Comparison of ENCODE assay signal across 22 cellular contexts in genomic region chr11:114084414-114084813, GRCh38. TPM values are rescaled to one million over a fixed set of nuclear protein-coding genes. Genes with fewer than 3 reads are reported as not detected.
DNase-seq lines count a peak whose midpoint lies in the region; ATAC-seq and TF ChIP-seq lines count a peak whose summit lies in the region.
"Had no signal": no experiment of that assay in that cellular context is flagged by ENCODE, and none has a peak within 500 bp of the region (broad histone marks: within the 10 kb centered on the region; RNA-seq: fewer than 3 reads in every experiment).

No MANE protein-coding gene starts in this region.

- H3K9me3 ChIP-seq in Loucy (ENCODE audit: insufficient read depth, low read depth, low read length) (no peaks in the 10 kb centered on the region), body of pancreas (no peaks in the 10 kb centered on the region), sigmoid colon (no peaks in the 10 kb centered on the region)
- H3K9me3 ChIP-seq: upper lobe of right lung had no signal

- TF ChIP-seq CTCF in Loucy (conservative IDR thresholded peaks at IDR 0.05; ENCODE audit: low read length): no peak
- TF ChIP-seq CTCF in body of pancreas (IDR thresholded peaks at IDR 0.05): peak in 2 of 7 experiments; percentile 14 to 22
- no peak for TF ChIP-seq CTCF in sigmoid colon (IDR thresholded peaks at IDR 0.05)

- no peaks in the 10 kb centered on the region for H3K9me2 ChIP-seq in Loucy (replicated peaks; ENCODE audit: low read depth, low read length)

- DNase-seq in DMS53 (lab: John Stamatoyannopoulos, UW) (peak; percentile 22), DMS53 treated with DMSO at 0.1 percent for 48 hours (lab: John Stamatoyannopoulos, UW; ENCODE audit: unreplicated experiment) (no peak), body of pancreas (peak; percentile 62 to 87 (median 84)), sigmoid colon (peak; percentile 51), DMS79 treated with DMSO at 0.1 percent for 48 hours (lab: John Stamatoyannopoulos, UW) (no peak)
- DNase-seq in activated CD4-positive, alpha-beta T cell treated with anti-CD3 and anti-CD28 coated beads, Interleukin-2, amount 50 U/mL, for 48 hours: no peak
- DNase-seq: 8988T; activated CD4-positive, alpha-beta T cell treated with anti-CD3 and anti-CD28 coated beads, Interleukin-2, amount 10 ng/mL, durations not matched to agents 7 days and 5 days; activated CD8-positive, alpha-beta memory T cell treated with anti-CD3 and anti-CD28 coated beads, Interleukin-2, amount 50 U/mL, for 48 hours; activated effector memory CD4-positive, alpha-beta T cell treated with anti-CD3 and anti-CD28 coated beads, Interleukin-2, amount 50 U/mL, for 16 hours; Calu3; effector CD8-positive, alpha-beta T cell; KG1; NCI-H1092; NCI-H2107; stimulated activated CD4-positive, alpha-beta T cell treated with anti-CD3 and anti-CD28 coated beads, Interleukin-2, amount 100 ng/mL, for 24 hours; stimulated activated naive CD8-positive, alpha-beta T cell treated with anti-CD3 and anti-CD28 coated beads, Interleukin-15, Interleukin-2, amounts not matched to agents 100 U/mL and 50 U/mL, for 24 hours; SW 1271; upper lobe of right lung had no signal

- peak overlapping the region; percentile 20 for H3K4me3 ChIP-seq in Loucy (ENCODE audit: low read length, poor library complexity, severe bottlenecking)
- H3K4me3 ChIP-seq in body of pancreas: no peak overlapping the region
- no peak overlapping the region for H3K4me3 ChIP-seq in sigmoid colon
- H3K4me3 ChIP-seq: GM23338, upper lobe of right lung had no signal

- peaks cover 4% of the 10 kb centered on the region; the same call in 1 of the 2 replicates for H3K79me2 ChIP-seq in Loucy (ENCODE audit: insufficient read depth, low read length)

- H3F3A ChIP-seq in Loucy (ENCODE audit: low read depth): peaks cover 10% of the 10 kb centered on the region; the same call in 1 of the 2 replicates

- H3K27ac ChIP-seq in body of pancreas (peak overlapping the region; percentile 82 to 98 (median 88)), sigmoid colon (peak overlapping the region in 3 of 4 donors; percentile 1 to 37 (median 21))
- H3K27ac ChIP-seq: upper lobe of right lung had no signal

- H3K36me3 ChIP-seq in Loucy (ENCODE audit: insufficient read depth, low read length) (no peaks in the 10 kb centered on the region), body of pancreas (replicated peaks in 1 of 2; ENCODE audit: insufficient read depth in 1 of 2, low read depth in 2 of 2) (no peaks in the 10 kb centered on the region), sigmoid colon (peaks cover 11 to 82% (median 18%) of the 10 kb centered on the region in 4 donors)

- intact Hi-C loops in body of pancreas (cut with DNase I): no loop called here
- intact Hi-C loops in sigmoid colon (cut with DNase I): no loop called here

- H3K27me3 ChIP-seq in Loucy (ENCODE audit: insufficient read depth, low read length, poor library complexity, severe bottlenecking): no peaks in the 10 kb centered on the region
- no peaks in the 10 kb centered on the region for H3K27me3 ChIP-seq in body of pancreas
- H3K27me3 ChIP-seq in sigmoid colon: no peaks in the 10 kb centered on the region
- H3K27me3 ChIP-seq: upper lobe of right lung had no signal

- H3K4me1 ChIP-seq in Loucy (ENCODE audit: insufficient read depth, low read length, poor library complexity, severe bottlenecking) (peaks cover 90% of the 10 kb centered on the region), body of pancreas (peaks cover 100% of the 10 kb centered on the region), sigmoid colon (peaks cover 0 to 100% (median 98%) of the 10 kb centered on the region in 4 donors)

- TF ChIP-seq POLR2A in body of pancreas (IDR thresholded peaks at IDR 0.05) (peak in 2 of 3 donors; percentile 9 to 25), sigmoid colon (IDR thresholded peaks at IDR 0.05) (no peak)

- 22 to 24% methylated on average over 4 of the region's 4 CpGs for WGBS in body of pancreas, 2 donors
- 57 to 64% methylated on average over 4 of the region's 4 CpGs for WGBS in sigmoid colon, 2 donors

- no peak overlapping the region for H2AFZ ChIP-seq in Loucy (ENCODE audit: low read length)
- H2AFZ ChIP-seq: GM23338 had no signal

- H3K9ac ChIP-seq in Loucy (ENCODE audit: low read depth, low read length, poor library complexity, severe bottlenecking): peak overlapping the region; percentile 91

- peak; percentile 30 for ATAC-seq in body of pancreas
- no peak for ATAC-seq in GM21390 (IDR thresholded peaks at IDR 0.05; ENCODE audit: unreplicated experiment)
- ATAC-seq: GM23338; stimulated activated naive CD8-positive, alpha-beta T cell treated with anti-CD3 and anti-CD28 coated beads, Interleukin-15, Interleukin-2, amounts not matched to agents 100 U/mL and 50 U/mL, for 24 hours; upper lobe of right lung had no signal

- no peaks in the 10 kb centered on the region for H4K20me1 ChIP-seq in Loucy (ENCODE audit: insufficient read depth, low read length, poor library complexity, severe bottlenecking)

- H3K4me2 ChIP-seq in Loucy (ENCODE audit: low read depth, low read length, poor library complexity, severe bottlenecking): peak overlapping the region; percentile 62
- H3K4me2 ChIP-seq: GM23338 had no signal

- no peak for TF ChIP-seq EP300 in sigmoid colon (IDR thresholded peaks at IDR 0.05)

RNA-seq across cellular contexts. Expression of gene ZBTB16, which starts 24.9 kb away (rescaled TPM):
- total RNA-seq in body of pancreas: 100 to 1,000 TPM in 1 of 2 donors, 10 to 100 TPM in 1; 96.5 to 150 TPM
- 100 to 1,000 TPM in 3 of 4 donors, 10 to 100 TPM in 1; 99.5 to 197 (median 129) TPM for total RNA-seq in sigmoid colon
- 10 to 100 TPM in 2 of 3 donors, 1 to 10 TPM in 1; 9.9 to 34.4 (median 11.4) TPM for polyA plus RNA-seq in sigmoid colon
- total RNA-seq: Calu3 had no signal

Comparison
In these comparisons a context has a peak if more than half of its experiments do, and no peak if none do; other contexts are left out.
1. DNase-seq: peak in DMS53 (single experiment), body of pancreas (4 of 4) and sigmoid colon (single experiment); none in DMS53 treated with DMSO at 0.1 percent for 48 hours (single experiment), DMS79 treated with DMSO at 0.1 percent for 48 hours (single experiment) and activated CD4-positive, alpha-beta T cell treated with anti-CD3 and anti-CD28 coated beads, Interleukin-2, amount 50 U/mL, for 48 hours (0 of 2).
2. POLR2A ChIP-seq: peak in body of pancreas (2 of 3); none in sigmoid colon (0 of 2).